8 cellular contexts compared by ENCODE assay signal in genomic region chr1:44802306-44803061, GRCh38. TPM values are rescaled to one million over a fixed set of nuclear protein-coding genes. Genes with fewer than 3 reads are reported as not detected.
DNase-seq lines count a peak whose midpoint lies in the region; ATAC-seq, FAIRE-seq and TF ChIP-seq lines count a peak whose summit lies in the region.

No MANE protein-coding gene starts in this region.

- no peaks in the 10 kb centered on the region for H3K27me3 Mint-ChIP-seq in activated CD4-positive, alpha-beta T cell treated with anti-CD3 and anti-CD28 coated beads, Interleukin-2, amount 10 ng/mL, durations not matched to agents 7 days and 5 days

- intact Hi-C loops in K562 (cut with micrococcal nuclease) = loop anchor here (10.0 kb wide), 1 partner anchor 168 kb away; no protein-coding TSS in a partner anchor
- intact Hi-C loops in lower lobe of right lung (cut with DNase I) = no loop called here

- peak overlapping the region; percentile 80 for H3K4me3 Mint-ChIP-seq in activated CD4-positive, alpha-beta T cell treated with anti-CD3 and anti-CD28 coated beads, Interleukin-2, amount 10 ng/mL, durations not matched to agents 7 days and 5 days

- H3K4me2 ChIP-seq in K562 (ENCODE audit: insufficient read depth, low read length) = peak overlapping the region; percentile 80

- no peaks in the 10 kb centered on the region for H3K9me3 Mint-ChIP-seq in activated CD4-positive, alpha-beta T cell treated with anti-CD3 and anti-CD28 coated beads, Interleukin-2, amount 10 ng/mL, durations not matched to agents 7 days and 5 days

- peak overlapping the region; percentile 76 for H3K27ac Mint-ChIP-seq in activated CD4-positive, alpha-beta T cell treated with anti-CD3 and anti-CD28 coated beads, Interleukin-2, amount 10 ng/mL, durations not matched to agents 7 days and 5 days

- peaks cover 52% of the 10 kb centered on the region for H3K36me3 ChIP-seq in K562 (ENCODE audit: control insufficient read depth, insufficient read depth, low read length)
- peaks cover 45% of the 10 kb centered on the region for H3K36me3 ChIP-seq in lower lobe of right lung

- TF ChIP-seq POLR2A in K562 (conservative IDR thresholded peaks at IDR 0.05) = no peak

- no peak for TF ChIP-seq EP300 in K562 (IDR thresholded peaks at IDR 0.05; ENCODE audit: low read length)

- H3K27me3 ChIP-seq in K562 (ENCODE audit: control insufficient read depth in 2 of 2, insufficient read depth in 2 of 2, low read length in 2 of 2) = no peaks in the 10 kb centered on the region; a peak in 1 of 5 replicates
- no peaks in the 10 kb centered on the region for H3K27me3 ChIP-seq in lower lobe of right lung (ENCODE audit: low read depth)

- no peak for TF ChIP-seq RAD21 in K562 (CRISPR knock-in tag; conservative IDR thresholded peaks at IDR 0.05 in 1 of 2, IDR thresholded peaks at IDR 0.05 in 1 of 2)

- TF ChIP-seq CTCF in K562 (IDR thresholded peaks at IDR 0.05 in 2 of 3, conservative IDR thresholded peaks at IDR 0.05 in 1 of 3; ENCODE audit: insufficient read depth in 2 of 3, low read depth in 1 of 3, low read length in 3 of 3) = no peak
- TF ChIP-seq CTCF in lower lobe of right lung (IDR thresholded peaks at IDR 0.05) = no peak

- no TSS peak for BruUV-seq in K562 (replicated peaks; lab: Mats Ljungman, UMichigan)

- H3K36me3 Mint-ChIP-seq in activated CD4-positive, alpha-beta T cell treated with anti-CD3 and anti-CD28 coated beads, Interleukin-2, amount 10 ng/mL, durations not matched to agents 7 days and 5 days (ENCODE audit: low read depth) = peaks cover 54% of the 10 kb centered on the region

- H3K4me1 ChIP-seq in K562 (replicated peaks in 1 of 2; ENCODE audit: control insufficient read depth in 2 of 2, insufficient read depth in 2 of 2, low read length in 2 of 2) (peaks cover 36 to 73% of the 10 kb centered on the region in 2 experiments), lower lobe of right lung (peaks cover 75% of the 10 kb centered on the region)

- H3K27ac ChIP-seq in K562 (ENCODE audit: extremely low read depth, low read depth, low read length) (peak overlapping the region; percentile 6; the same call in 2 of the 3 replicates), lower lobe of right lung (peak overlapping the region; percentile 92), temporal lobe (ENCODE audit: low read depth, low read length) (peak overlapping the region; percentile 7)

- POLR2A ChIA-PET in activated CD4-positive, alpha-beta T cell treated with anti-CD3 and anti-CD28 coated beads, Interleukin-2, amount 10 ng/mL, durations not matched to agents 7 days and 5 days (lab: Charles Lee) = no interaction called here
- POLR2A ChIA-PET in K562 (lab: Yijun Ruan, JAX) = interaction anchor here (0.6 to 16.9 kb wide), 9 partner anchors 14 to 715 kb away, joined by 3 to 594 read pairs (median 4); partner anchors contain the start of gene BEST4
- POLR2A ChIA-PET in HEK293T (lab: Yijun Ruan, JAX) = interaction anchor here (1.2 kb wide), 1 partner anchor 17 kb away, joined by 4 read pairs; no protein-coding TSS in a partner anchor

- in situ Hi-C loops in K562 (cut with MboI) = loop anchor here (10.0 kb wide), 1 partner anchor 692 kb away; the partner anchor contains the start of gene TESK2

- H4K20me1 ChIP-seq in K562 (replicated peaks; ENCODE audit: control insufficient read depth, insufficient read depth, low read length) = no peaks in the 10 kb centered on the region

- peaks cover 22% of the 10 kb centered on the region for H3K79me2 ChIP-seq in K562 (ENCODE audit: control insufficient read depth, insufficient read depth, low read length)

- 87% methylated on average over 13 of the region's 13 CpGs for WGBS in K562 (ENCODE audit: insufficient coverage, low coverage, missing lambda C conversion rate)

- H3K9ac ChIP-seq in K562 (ENCODE audit: insufficient read depth in 1 of 2, low read depth in 2 of 2, low read length in 2 of 2) = peak overlapping the region; percentile 24 to 71; a peak in 3 of 4 replicates

- ATAC-seq in K562 = no peak
- ATAC-seq in lower lobe of right lung = no peak
- ATAC-seq in GM21515 (IDR thresholded peaks at IDR 0.05; ENCODE audit: unreplicated experiment) = no peak

- H3K9me3 ChIP-seq in K562 (replicated peaks; ENCODE audit: control insufficient read depth, insufficient read depth, low read depth, low read length) (no peaks in the 10 kb centered on the region), lower lobe of right lung (no peaks in the 10 kb centered on the region)

- no peak for FAIRE-seq in K562 (lab: Jason Lieb, UNC)

- H3K4me3 ChIP-seq in K562 (no peak overlapping the region), lower lobe of right lung (peak overlapping the region; percentile 83)

- peaks cover 63% of the 10 kb centered on the region for H3K4me1 Mint-ChIP-seq in activated CD4-positive, alpha-beta T cell treated with anti-CD3 and anti-CD28 coated beads, Interleukin-2, amount 10 ng/mL, durations not matched to agents 7 days and 5 days

- CTCF ChIA-PET in activated CD4-positive, alpha-beta T cell treated with anti-CD3 and anti-CD28 coated beads, Interleukin-2, amount 10 ng/mL, durations not matched to agents 7 days and 5 days (lab: Charles Lee) = no interaction called here
- CTCF ChIA-PET in K562 (lab: Yijun Ruan, JAX; ENCODE audit: low intra/inter-chr PET ratio) (no interaction called here), HEK293T (lab: Yijun Ruan, JAX) (interaction anchor here (0.6 to 1.1 kb wide), 2 partner anchors 18 to 20 kb away, joined by 3 to 4 read pairs; no protein-coding TSS in a partner anchor)

- H3K9me1 ChIP-seq in K562 (ENCODE audit: control insufficient read depth, insufficient read depth, low read length) = peaks cover 5% of the 10 kb centered on the region

- no peak for DNase-seq in activated CD4-positive, alpha-beta T cell treated with anti-CD3 and anti-CD28 coated beads, Interleukin-2, amount 10 ng/mL, durations not matched to agents 7 days and 5 days
- DNase-seq in activated CD4-positive, alpha-beta T cell treated with anti-CD3 and anti-CD28 coated beads for 48 hours = no peak
- DNase-seq in K562 (ENCODE audit: extremely low read depth in 1 of 4, low spot score in 3 of 4) = peak in 2 of 4 experiments; percentile 68 to 72
- DNase-seq in lower lobe of right lung = peak; percentile 50
- no peak for DNase-seq in NCI-H446 (lab: John Stamatoyannopoulos, UW)
- no peak for DNase-seq in HEK293T (ENCODE audit: extremely low spot score)

- no peak overlapping the region for H2AFZ ChIP-seq in K562 (ENCODE audit: low read depth, low read length)

RNA-seq across cellular contexts. Expression of gene PLK3, which starts 2.3 kb away (rescaled TPM):
- total RNA-seq in activated CD4-positive, alpha-beta T cell treated with anti-CD3 and anti-CD28 coated beads, Interleukin-2, amount 10 ng/mL, durations not matched to agents 7 days and 5 days = 10 to 100 TPM; 54.3 to 57.5 TPM
- total RNA-seq in K562 (2011; cell fraction: chromatin; rRNA removed; ENCODE audit: low replicate concordance) = 66.7 and 212 TPM in 2 replicates
- 133 and 170 TPM in 2 replicates for total RNA-seq in K562 (2011; cell fraction: nucleolus; rRNA removed)
- total RNA-seq in K562 (2011; cell fraction: nucleoplasm; rRNA removed) = 70.2 and 84.7 TPM in 2 replicates
- total RNA-seq in K562 (2014; rRNA removed) = 15.3 and 17.4 TPM in 2 replicates
- total RNA-seq in K562 (2014; rRNA removed; fragmentation: Illumina TruSeq; extraction: Trizol) = 5.2 and 6.6 TPM in 2 replicates
- total RNA-seq in K562 (2015; rRNA removed; fragmentation: Illumina TruSeq; extraction: Trizol) = 5.8 and 7.7 TPM in 2 replicates
- 17.9 and 19.3 TPM in 2 replicates for total RNA-seq in K562 (2021)
- 11.0 and 15.5 TPM in 2 replicates for polyA plus RNA-seq in K562 (2011; rRNA removed)
- 14.0 and 19.5 TPM in 2 replicates for polyA plus RNA-seq in K562 (2011; cell fraction: cytosol; rRNA removed)
- polyA plus RNA-seq in K562 (2011; cell fraction: nucleus; rRNA removed) = 73.9 and 132 TPM in 2 replicates
- 10.1 and 18.5 TPM in 2 replicates for polyA plus RNA-seq in K562 (2012)
- 12.2 and 14.0 TPM in 2 replicates for polyA plus RNA-seq in K562 (2014; fragmentation: Illumina TruSeq; extraction: Trizol)
- 1 to 10 TPM in 1 of 2 experiments, under 1 TPM in 1; 0.52 to 1.9 TPM for polyA plus RNA-seq in K562 (2014; fragmentation: Nextera tagmentation; extraction: Ambion mirVana)
- 22.7 and 24.2 TPM in 2 replicates for polyA plus RNA-seq in K562 (2014; rRNA removed)
- 5.5 and 7.4 TPM in 2 replicates for polyA minus RNA-seq in K562 (2011; rRNA and poly(A)+ RNA removed)
- polyA minus RNA-seq in K562 (2011; cell fraction: cytosol; rRNA and poly(A)+ RNA removed) = 7.5 and 8.9 TPM in 2 replicates
- 34.8 and 42.1 TPM in 2 replicates for polyA minus RNA-seq in K562 (2011; cell fraction: nucleus; rRNA and poly(A)+ RNA removed)
- 27.7 TPM for total RNA-seq in lower lobe of right lung
- 9.1 TPM for total RNA-seq in temporal lobe

RNA-seq across cellular contexts. Expression of gene DYNLT4, which starts 4.7 kb away (rescaled TPM):
- under 1 TPM; 0.47 to 0.83 TPM for total RNA-seq in activated CD4-positive, alpha-beta T cell treated with anti-CD3 and anti-CD28 coated beads, Interleukin-2, amount 10 ng/mL, durations not matched to agents 7 days and 5 days
- total RNA-seq in K562 (2011; cell fraction: chromatin; rRNA removed; ENCODE audit: low replicate concordance) = not detected in 2 replicates
- 0.83 and 2.2 TPM in 2 replicates for total RNA-seq in K562 (2011; cell fraction: nucleolus; rRNA removed)
- 0.59 TPM in 1 of 2 replicates, not detected in the other for total RNA-seq in K562 (2011; cell fraction: nucleoplasm; rRNA removed)
- total RNA-seq in K562 (2014; rRNA removed) = 0.73 TPM in 1 of 2 replicates, not detected in the other
- total RNA-seq in K562 (2014; rRNA removed; fragmentation: Illumina TruSeq; extraction: Trizol) = not detected in 2 replicates
- total RNA-seq in K562 (2015; rRNA removed; fragmentation: Illumina TruSeq; extraction: Trizol) = not detected in 2 replicates
- 0.29 TPM in 1 of 2 replicates, not detected in the other for total RNA-seq in K562 (2021)
- 0.11 TPM in 1 of 2 replicates, not detected in the other for polyA plus RNA-seq in K562 (2011; rRNA removed)
- polyA plus RNA-seq in K562 (2011; cell fraction: cytosol; rRNA removed) = 0.13 TPM in 1 of 2 replicates, not detected in the other
- polyA plus RNA-seq in K562 (2011; cell fraction: nucleus; rRNA removed) = 0.38 and 0.57 TPM in 2 replicates
- polyA plus RNA-seq in K562 (2012) = 0.10 and 0.18 TPM in 2 replicates
- polyA plus RNA-seq in K562 (2014; fragmentation: Illumina TruSeq; extraction: Trizol) = not detected in 2 replicates
- polyA plus RNA-seq in K562 (2014; fragmentation: Nextera tagmentation; extraction: Ambion mirVana) = not detected
- polyA plus RNA-seq in K562 (2014; rRNA removed) = not detected in 2 replicates
- not detected in 2 replicates for polyA minus RNA-seq in K562 (2011; rRNA and poly(A)+ RNA removed)
- polyA minus RNA-seq in K562 (2011; cell fraction: cytosol; rRNA and poly(A)+ RNA removed) = not detected in 2 replicates
- polyA minus RNA-seq in K562 (2011; cell fraction: nucleus; rRNA and poly(A)+ RNA removed) = 0.44 and 0.54 TPM in 2 replicates
- total RNA-seq in lower lobe of right lung = 5.2 TPM
- total RNA-seq in temporal lobe = not detected

RNA-seq across cellular contexts. Expression of gene BTBD19, which starts 5.8 kb away (rescaled TPM):
- 1 to 10 TPM; 6.0 to 7.7 TPM for total RNA-seq in activated CD4-positive, alpha-beta T cell treated with anti-CD3 and anti-CD28 coated beads, Interleukin-2, amount 10 ng/mL, durations not matched to agents 7 days and 5 days
- total RNA-seq in K562 (2011; cell fraction: chromatin; rRNA removed; ENCODE audit: low replicate concordance) = 7.6 and 19.8 TPM in 2 replicates
- total RNA-seq in K562 (2011; cell fraction: nucleolus; rRNA removed) = 8.9 and 14.7 TPM in 2 replicates
- total RNA-seq in K562 (2011; cell fraction: nucleoplasm; rRNA removed) = 8.6 and 18.8 TPM in 2 replicates
- total RNA-seq in K562 (2014; rRNA removed) (0.73 and 1.5 TPM in 2 replicates), K562 (2014; rRNA removed; fragmentation: Illumina TruSeq; extraction: Trizol) (0.32 and 0.76 TPM in 2 replicates), K562 (2015; rRNA removed; fragmentation: Illumina TruSeq; extraction: Trizol) (0.41 and 0.72 TPM in 2 replicates), K562 (2021) (1.7 and 2.0 TPM in 2 replicates), lower lobe of right lung (8.7 TPM), temporal lobe (2.2 TPM)
- polyA plus RNA-seq in K562 (2011; rRNA removed) (1.4 and 1.5 TPM in 2 replicates), K562 (2014; fragmentation: Illumina TruSeq; extraction: Trizol) (0.95 and 1.4 TPM in 2 replicates), K562 (2014; fragmentation: Nextera tagmentation; extraction: Ambion mirVana) (under 1 TPM; 0.22 to 0.38 TPM), K562 (2014; rRNA removed) (1.8 and 1.9 TPM in 2 replicates)
- polyA plus RNA-seq in K562 (2011; cell fraction: cytosol; rRNA removed) = 0.86 and 1.3 TPM in 2 replicates
- polyA plus RNA-seq in K562 (2011; cell fraction: nucleus; rRNA removed) = 5.9 and 14.9 TPM in 2 replicates
- polyA plus RNA-seq in K562 (2012) = 1.6 and 2.0 TPM in 2 replicates
- polyA minus RNA-seq in K562 (2011; rRNA and poly(A)+ RNA removed) = 0.75 and 1.1 TPM in 2 replicates
- 1.8 TPM in 1 of 2 replicates, not detected in the other for polyA minus RNA-seq in K562 (2011; cell fraction: cytosol; rRNA and poly(A)+ RNA removed)
- 4.9 and 5.0 TPM in 2 replicates for polyA minus RNA-seq in K562 (2011; cell fraction: nucleus; rRNA and poly(A)+ RNA removed)

RNA-seq across cellular contexts. Expression of gene BEST4, which starts 14.5 kb away (rescaled TPM):
- total RNA-seq in activated CD4-positive, alpha-beta T cell treated with anti-CD3 and anti-CD28 coated beads, Interleukin-2, amount 10 ng/mL, durations not matched to agents 7 days and 5 days = under 1 TPM; 0.42 to 0.55 TPM
- total RNA-seq in K562 (2011; cell fraction: chromatin; rRNA removed; ENCODE audit: low replicate concordance) = 0.23 TPM in 1 of 2 replicates, not detected in the other
- total RNA-seq in K562 (2011; cell fraction: nucleolus; rRNA removed) = not detected in 2 replicates
- total RNA-seq in K562 (2011; cell fraction: nucleoplasm; rRNA removed) = 0.38 TPM in 1 of 2 replicates, not detected in the other
- total RNA-seq in K562 (2014; rRNA removed) (not detected in 2 replicates), K562 (2014; rRNA removed; fragmentation: Illumina TruSeq; extraction: Trizol) (not detected in 2 replicates), K562 (2015; rRNA removed; fragmentation: Illumina TruSeq; extraction: Trizol) (not detected in 2 replicates), K562 (2021) (not detected in 2 replicates), lower lobe of right lung (1.7 TPM), temporal lobe (0.49 TPM)
- polyA plus RNA-seq in K562 (2011; rRNA removed) (0.05 and 0.07 TPM in 2 replicates), K562 (2014; fragmentation: Illumina TruSeq; extraction: Trizol) (not detected in 2 replicates), K562 (2014; fragmentation: Nextera tagmentation; extraction: Ambion mirVana) (not detected), K562 (2014; rRNA removed) (0.11 TPM in 1 of 2 replicates, not detected in the other)
- 0.07 and 0.13 TPM in 2 replicates for polyA plus RNA-seq in K562 (2011; cell fraction: cytosol; rRNA removed)
- 0.24 and 0.60 TPM in 2 replicates for polyA plus RNA-seq in K562 (2011; cell fraction: nucleus; rRNA removed)
- 0.04 and 0.06 TPM in 2 replicates for polyA plus RNA-seq in K562 (2012)
- polyA minus RNA-seq in K562 (2011; rRNA and poly(A)+ RNA removed) = not detected in 2 replicates
- not detected in 2 replicates for polyA minus RNA-seq in K562 (2011; cell fraction: cytosol; rRNA and poly(A)+ RNA removed)
- polyA minus RNA-seq in K562 (2011; cell fraction: nucleus; rRNA and poly(A)+ RNA removed) = not detected in 2 replicates

RNA-seq across cellular contexts. Expression of gene RPS8, which starts 27.1 kb away (rescaled TPM):
- total RNA-seq in activated CD4-positive, alpha-beta T cell treated with anti-CD3 and anti-CD28 coated beads, Interleukin-2, amount 10 ng/mL, durations not matched to agents 7 days and 5 days = 1,000 to 10,000 TPM; 1,879 to 1,968 TPM
- total RNA-seq in K562 (2011; cell fraction: chromatin; rRNA removed; ENCODE audit: low replicate concordance) = 542 and 786 TPM in 2 replicates
- total RNA-seq in K562 (2011; cell fraction: nucleolus; rRNA removed) = 948 and 967 TPM in 2 replicates
- total RNA-seq in K562 (2011; cell fraction: nucleoplasm; rRNA removed) = 930 and 1,480 TPM in 2 replicates
- total RNA-seq in K562 (2014; rRNA removed) (3,851 and 4,431 TPM in 2 replicates), K562 (2014; rRNA removed; fragmentation: Illumina TruSeq; extraction: Trizol) (2,850 and 3,258 TPM in 2 replicates), K562 (2015; rRNA removed; fragmentation: Illumina TruSeq; extraction: Trizol) (3,074 and 3,307 TPM in 2 replicates), K562 (2021) (3,109 and 3,518 TPM in 2 replicates), lower lobe of right lung (1,341 TPM), temporal lobe (1,009 TPM)
- polyA plus RNA-seq in K562 (2011; rRNA removed) (2,871 and 3,497 TPM in 2 replicates), K562 (2014; fragmentation: Illumina TruSeq; extraction: Trizol) (2,545 and 2,717 TPM in 2 replicates), K562 (2014; fragmentation: Nextera tagmentation; extraction: Ambion mirVana) (1,000 to 10,000 TPM; 2,431 to 2,562 TPM), K562 (2014; rRNA removed) (3,694 and 4,168 TPM in 2 replicates)
- polyA plus RNA-seq in K562 (2011; cell fraction: cytosol; rRNA removed) = 2,484 and 3,204 TPM in 2 replicates
- 1,065 and 1,968 TPM in 2 replicates for polyA plus RNA-seq in K562 (2011; cell fraction: nucleus; rRNA removed)
- polyA plus RNA-seq in K562 (2012) = 3,267 and 3,835 TPM in 2 replicates
- 1,274 and 1,304 TPM in 2 replicates for polyA minus RNA-seq in K562 (2011; rRNA and poly(A)+ RNA removed)
- polyA minus RNA-seq in K562 (2011; cell fraction: cytosol; rRNA and poly(A)+ RNA removed) = 927 and 1,052 TPM in 2 replicates
- polyA minus RNA-seq in K562 (2011; cell fraction: nucleus; rRNA and poly(A)+ RNA removed) = 256 and 454 TPM in 2 replicates

Comparison
In these comparisons a context has a peak if more than half of its experiments do, and no peak if none do; other contexts are left out.
1. H3K27ac ChIP-seq: peak in every context shown above with its lines; median percentile 92 in lower lobe of right lung; 7 in temporal lobe; 6 in K562.